Comparison of ENCODE assay signal across 1 cellular context in the genomic region with DNA sequence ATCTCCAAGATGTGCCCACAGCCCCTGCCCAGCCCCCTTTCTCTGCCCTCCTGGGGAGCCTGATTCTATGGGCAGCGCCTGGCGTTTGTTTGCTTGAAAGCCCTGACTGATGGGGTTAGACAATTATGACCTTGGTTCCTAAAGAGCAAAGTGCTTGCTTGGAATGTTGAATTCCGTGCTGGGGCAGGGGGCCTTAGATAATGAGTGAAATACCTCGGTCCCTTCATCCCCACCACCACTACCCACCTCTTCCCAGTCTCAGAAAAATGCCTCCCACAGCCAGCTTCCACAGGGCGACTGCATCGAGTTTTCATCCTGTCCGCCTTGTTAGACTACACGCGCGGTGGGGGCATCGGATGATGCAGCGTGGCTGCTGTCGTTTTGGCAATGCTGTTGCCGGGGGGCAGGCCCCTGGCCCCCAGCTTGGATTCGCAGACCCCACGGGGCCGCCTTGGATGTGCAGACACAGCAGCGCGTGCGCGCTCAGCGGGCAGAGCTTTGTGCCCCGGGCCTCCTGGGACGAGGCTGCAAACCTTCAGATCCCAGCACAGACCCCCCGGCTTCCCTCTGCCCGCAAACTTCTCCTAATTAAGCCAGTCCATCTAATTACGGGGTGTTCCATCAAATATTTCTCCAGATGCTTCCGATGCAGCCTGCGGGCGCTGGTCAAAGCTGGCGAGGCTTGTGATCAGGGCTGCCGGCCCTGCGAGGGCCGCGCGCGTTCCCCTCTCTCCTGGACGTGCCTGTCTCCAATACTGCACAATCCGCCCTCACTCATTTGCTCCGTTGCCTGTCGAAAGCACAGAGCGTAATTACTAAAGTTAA.
TF ChIP-seq lines count a peak whose summit lies in the region.

No MANE protein-coding gene starts in this region.

TF ChIP-seq in HepG2, 621 proteins besides CTCF, POLR2A, EP300 and RAD21 (continued from another document and continues in another):
- TF ChIP-seq ZNF407 (CRISPR knock-in tag; IDR thresholded peaks at IDR 0.05; ENCODE audit: not compliant biosample characterization): peak; percentile 50
- TF ChIP-seq HNF4A (CRISPR knock-in tag; IDR thresholded peaks at IDR 0.05): peak; percentile 89
- 0 out of 2 replicates have a peak, but pooled peaks have one; percentile 32 for TF ChIP-seq U2AF2 (IDR thresholded peaks at IDR 0.05; ENCODE audit: low read depth, low read length)
- no peak for TF ChIP-seq TOPORS (CRISPR knock-in tag; IDR thresholded peaks at IDR 0.05)
- peak; percentile 75 for TF ChIP-seq PHF21A (CRISPR knock-in tag; IDR thresholded peaks at IDR 0.05)
- TF ChIP-seq NAIF1 (CRISPR knock-in tag; IDR thresholded peaks at IDR 0.05; ENCODE audit: borderline replicate concordance): no peak
- no peak for TF ChIP-seq TFE3 (CRISPR knock-in tag; IDR thresholded peaks at IDR 0.05)
- no peak for TF ChIP-seq BRD4 (CRISPR knock-in tag; IDR thresholded peaks at IDR 0.05)
- no peak; the same call in 1 of the 2 replicates for TF ChIP-seq MXD1 (CRISPR knock-in tag; IDR thresholded peaks at IDR 0.05)
- TF ChIP-seq BHLHE40 (IDR thresholded peaks at IDR 0.05; ENCODE audit: low read length): no peak
- TF ChIP-seq, protein P1, sequence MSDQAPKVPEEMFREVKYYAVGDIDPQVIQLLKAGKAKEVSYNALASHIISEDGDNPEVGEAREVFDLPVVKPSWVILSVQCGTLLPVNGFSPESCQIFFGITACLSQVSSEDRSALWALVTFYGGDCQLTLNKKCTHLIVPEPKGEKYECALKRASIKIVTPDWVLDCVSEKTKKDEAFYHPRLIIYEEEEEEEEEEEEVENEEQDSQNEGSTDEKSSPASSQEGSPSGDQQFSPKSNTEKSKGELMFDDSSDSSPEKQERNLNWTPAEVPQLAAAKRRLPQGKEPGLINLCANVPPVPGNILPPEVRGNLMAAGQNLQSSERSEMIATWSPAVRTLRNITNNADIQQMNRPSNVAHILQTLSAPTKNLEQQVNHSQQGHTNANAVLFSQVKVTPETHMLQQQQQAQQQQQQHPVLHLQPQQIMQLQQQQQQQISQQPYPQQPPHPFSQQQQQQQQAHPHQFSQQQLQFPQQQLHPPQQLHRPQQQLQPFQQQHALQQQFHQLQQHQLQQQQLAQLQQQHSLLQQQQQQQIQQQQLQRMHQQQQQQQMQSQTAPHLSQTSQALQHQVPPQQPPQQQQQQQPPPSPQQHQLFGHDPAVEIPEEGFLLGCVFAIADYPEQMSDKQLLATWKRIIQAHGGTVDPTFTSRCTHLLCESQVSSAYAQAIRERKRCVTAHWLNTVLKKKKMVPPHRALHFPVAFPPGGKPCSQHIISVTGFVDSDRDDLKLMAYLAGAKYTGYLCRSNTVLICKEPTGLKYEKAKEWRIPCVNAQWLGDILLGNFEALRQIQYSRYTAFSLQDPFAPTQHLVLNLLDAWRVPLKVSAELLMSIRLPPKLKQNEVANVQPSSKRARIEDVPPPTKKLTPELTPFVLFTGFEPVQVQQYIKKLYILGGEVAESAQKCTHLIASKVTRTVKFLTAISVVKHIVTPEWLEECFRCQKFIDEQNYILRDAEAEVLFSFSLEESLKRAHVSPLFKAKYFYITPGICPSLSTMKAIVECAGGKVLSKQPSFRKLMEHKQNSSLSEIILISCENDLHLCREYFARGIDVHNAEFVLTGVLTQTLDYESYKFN (CRISPR knock-in tag; conservative IDR thresholded peaks at IDR 0.05): peak; percentile 68
- no peak for TF ChIP-seq PPARG (CRISPR knock-in tag; conservative IDR thresholded peaks at IDR 0.05)
- TF ChIP-seq ZFAT (CRISPR knock-in tag; conservative IDR thresholded peaks at IDR 0.05): no peak
- peak; percentile 65 for TF ChIP-seq HDAC2 (CRISPR knock-in tag; IDR thresholded peaks at IDR 0.05)
- TF ChIP-seq PITX1 (CRISPR knock-in tag; IDR thresholded peaks at IDR 0.05): no peak
- peak; percentile 11 for TF ChIP-seq XRCC5 (optimal IDR thresholded peaks at IDR 0.05; ENCODE audit: low read length)
- peak; percentile 54; the same call in 1 of the 2 replicates for TF ChIP-seq STAT6 (CRISPR knock-in tag; IDR thresholded peaks at IDR 0.05; ENCODE audit: borderline replicate concordance)
- TF ChIP-seq, protein P2, sequence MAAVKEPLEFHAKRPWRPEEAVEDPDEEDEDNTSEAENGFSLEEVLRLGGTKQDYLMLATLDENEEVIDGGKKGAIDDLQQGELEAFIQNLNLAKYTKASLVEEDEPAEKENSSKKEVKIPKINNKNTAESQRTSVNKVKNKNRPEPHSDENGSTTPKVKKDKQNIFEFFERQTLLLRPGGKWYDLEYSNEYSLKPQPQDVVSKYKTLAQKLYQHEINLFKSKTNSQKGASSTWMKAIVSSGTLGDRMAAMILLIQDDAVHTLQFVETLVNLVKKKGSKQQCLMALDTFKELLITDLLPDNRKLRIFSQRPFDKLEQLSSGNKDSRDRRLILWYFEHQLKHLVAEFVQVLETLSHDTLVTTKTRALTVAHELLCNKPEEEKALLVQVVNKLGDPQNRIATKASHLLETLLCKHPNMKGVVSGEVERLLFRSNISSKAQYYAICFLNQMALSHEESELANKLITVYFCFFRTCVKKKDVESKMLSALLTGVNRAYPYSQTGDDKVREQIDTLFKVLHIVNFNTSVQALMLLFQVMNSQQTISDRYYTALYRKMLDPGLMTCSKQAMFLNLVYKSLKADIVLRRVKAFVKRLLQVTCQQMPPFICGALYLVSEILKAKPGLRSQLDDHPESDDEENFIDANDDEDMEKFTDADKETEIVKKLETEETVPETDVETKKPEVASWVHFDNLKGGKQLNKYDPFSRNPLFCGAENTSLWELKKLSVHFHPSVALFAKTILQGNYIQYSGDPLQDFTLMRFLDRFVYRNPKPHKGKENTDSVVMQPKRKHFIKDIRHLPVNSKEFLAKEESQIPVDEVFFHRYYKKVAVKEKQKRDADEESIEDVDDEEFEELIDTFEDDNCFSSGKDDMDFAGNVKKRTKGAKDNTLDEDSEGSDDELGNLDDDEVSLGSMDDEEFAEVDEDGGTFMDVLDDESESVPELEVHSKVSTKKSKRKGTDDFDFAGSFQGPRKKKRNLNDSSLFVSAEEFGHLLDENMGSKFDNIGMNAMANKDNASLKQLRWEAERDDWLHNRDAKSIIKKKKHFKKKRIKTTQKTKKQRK (IDR thresholded peaks at IDR 0.05; ENCODE audit: low read length): no peak
- no peak for TF ChIP-seq ZKSCAN8 (CRISPR knock-in tag; IDR thresholded peaks at IDR 0.05; ENCODE audit: borderline replicate concordance)
- peak; percentile 95 for TF ChIP-seq ZBTB38 (CRISPR knock-in tag; IDR thresholded peaks at IDR 0.05)
- TF ChIP-seq ZNF691 (CRISPR knock-in tag; IDR thresholded peaks at IDR 0.05; ENCODE audit: borderline replicate concordance, low read depth): 0 out of 2 replicates have a peak, but pooled peaks have one; percentile 31
- TF ChIP-seq ZNF614 (CRISPR knock-in tag; IDR thresholded peaks at IDR 0.05; ENCODE audit: borderline replicate concordance): no peak; the same call in 1 of the 2 replicates
- TF ChIP-seq THRA (CRISPR knock-in tag; IDR thresholded peaks at IDR 0.05; ENCODE audit: borderline replicate concordance): no peak; the same call in 1 of the 2 replicates
- TF ChIP-seq ISX (CRISPR knock-in tag; conservative IDR thresholded peaks at IDR 0.05): no peak
- TF ChIP-seq CREB1 (IDR thresholded peaks at IDR 0.05): no peak
- no peak for TF ChIP-seq CREB1 (CRISPR knock-in tag; IDR thresholded peaks at IDR 0.05)
- TF ChIP-seq ETV5 (CRISPR knock-in tag; IDR thresholded peaks at IDR 0.05; ENCODE audit: borderline replicate concordance): peak; percentile 42
- TF ChIP-seq SP140L (CRISPR knock-in tag; IDR thresholded peaks at IDR 0.05; ENCODE audit: borderline replicate concordance): no peak
